Comparison of ENCODE assay signal across 9 cellular contexts in the genomic region with DNA sequence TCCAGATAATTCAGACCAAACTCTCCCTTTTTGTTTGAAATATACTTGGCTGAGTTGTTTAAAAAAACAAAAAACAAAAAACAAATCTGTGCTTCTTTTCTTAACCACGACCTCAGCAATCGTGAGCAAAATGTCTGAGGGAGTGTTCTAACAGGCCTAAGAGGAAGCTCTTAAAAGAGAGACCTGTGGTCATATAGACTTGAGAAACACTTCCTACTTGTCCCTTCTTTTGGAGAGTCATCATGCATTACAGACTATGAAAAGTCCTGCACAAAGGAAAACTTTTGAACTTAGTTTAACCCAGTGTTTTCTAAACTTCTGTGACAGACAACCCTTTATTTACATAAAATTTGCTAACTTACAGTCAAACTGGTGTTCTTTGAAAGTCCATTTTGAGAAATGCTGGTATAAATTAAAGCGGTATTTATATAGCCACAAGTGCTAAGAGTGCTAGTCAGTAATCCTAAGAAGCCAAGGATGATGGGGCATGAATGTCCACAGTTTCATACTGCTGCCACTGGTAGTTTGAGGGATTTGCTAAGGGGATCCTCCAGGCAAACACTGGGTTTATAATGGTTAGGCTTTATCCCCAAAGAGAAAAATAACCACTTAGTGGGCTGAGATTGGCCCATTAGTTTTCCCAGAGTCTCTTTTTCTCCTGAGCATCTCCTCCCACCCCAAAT.
DNase-seq lines count a peak whose midpoint lies in the region; ATAC-seq, FAIRE-seq and TF ChIP-seq lines count a peak whose summit lies in the region.
"Had no signal": no experiment of that assay in that cellular context is flagged by ENCODE, and none has a peak within 500 bp of the region (broad histone marks: within the 10 kb centered on the region; RNA-seq: fewer than 3 reads in every experiment).

No MANE protein-coding gene starts in this region.

- POLR2A ChIA-PET in A549 (lab: Yijun Ruan, JAX) = no interaction called here

- FAIRE-seq in A549 (lab: Jason Lieb, UNC) = no peak

- H3K36me3 Mint-ChIP-seq in endodermal cell (ENCODE audit: low read depth) (no peaks in the 10 kb centered on the region), HFFc6 (ENCODE audit: low read depth) (no peaks in the 10 kb centered on the region)
- H3K36me3 Mint-ChIP-seq: mesothelial cell of epicardium had no signal

- ATAC-seq in A549 = peak; percentile 36 to 66; a peak in 4 of 6 replicates
- ATAC-seq in GM21381 (IDR thresholded peaks at IDR 0.05; ENCODE audit: unreplicated experiment) = peak; percentile 11

- TF ChIP-seq POLR2A in A549 (IDR thresholded peaks at IDR 0.05; ENCODE audit: low read length) = no peak

- no peaks in the 10 kb centered on the region for H3K36me3 ChIP-seq in Loucy (ENCODE audit: insufficient read depth, low read length)
- H3K36me3 ChIP-seq in endodermal cell (ENCODE audit: control insufficient read depth, insufficient read depth, low read length) = no peaks in the 10 kb centered on the region
- no peaks in the 10 kb centered on the region for H3K36me3 ChIP-seq in smooth muscle cell (ENCODE audit: low read depth)

- H3K4me1 ChIP-seq in A549 (no peaks in the 10 kb centered on the region), Loucy (ENCODE audit: insufficient read depth, low read length, poor library complexity, severe bottlenecking) (peaks cover 6% of the 10 kb centered on the region), endodermal cell (ENCODE audit: control insufficient read depth, insufficient read depth, low read length) (no peaks in the 10 kb centered on the region), smooth muscle cell (ENCODE audit: low read depth) (no peaks in the 10 kb centered on the region)

- H3K27me3 Mint-ChIP-seq in endodermal cell (ENCODE audit: insufficient read depth) (no peaks in the 10 kb centered on the region), HFFc6 (ENCODE audit: insufficient read depth) (peaks cover 11% of the 10 kb centered on the region; the same call in 1 of the 2 replicates)

- H3K4me1 Mint-ChIP-seq in endodermal cell (peaks cover 7% of the 10 kb centered on the region), HFFc6 (ENCODE audit: low read depth) (peaks cover 5% of the 10 kb centered on the region; the same call in 1 of the 2 replicates)
- H3K4me1 Mint-ChIP-seq: mesothelial cell of epicardium had no signal

- H3K9ac ChIP-seq in Loucy (ENCODE audit: low read depth, low read length, poor library complexity, severe bottlenecking) (no peak overlapping the region), endodermal cell (ENCODE audit: extremely low read depth, low read length, poor library complexity, severe bottlenecking) (no peak overlapping the region), smooth muscle cell (ENCODE audit: low read depth) (no peak overlapping the region)

- H3F3A ChIP-seq in Loucy (ENCODE audit: low read depth) (no peaks in the 10 kb centered on the region), smooth muscle cell (ENCODE audit: low read depth) (no peaks in the 10 kb centered on the region)

- H3K27me3 ChIP-seq in Loucy (ENCODE audit: insufficient read depth, low read length, poor library complexity, severe bottlenecking) (no peaks in the 10 kb centered on the region), endodermal cell (ENCODE audit: control insufficient read depth, insufficient read depth, low read length, poor library complexity, severe bottlenecking) (no peaks in the 10 kb centered on the region), smooth muscle cell (ENCODE audit: low read depth) (no peaks in the 10 kb centered on the region)

- 42% methylated on average over 3 of the region's 3 CpGs for WGBS in A549 (ENCODE audit: missing lambda C conversion rate)
- 97 to 100% methylated on average over 3 of the region's 3 CpGs for WGBS in endodermal cell (ENCODE audit: insufficient coverage in 1 of 2, insufficient read length in 1 of 2), 2 experiments
- 90% methylated on average over 3 of the region's 3 CpGs for WGBS in smooth muscle cell (ENCODE audit: low lambda C conversion rate)

- H3K9me3 ChIP-seq in A549 = no peaks in the 10 kb centered on the region
- H3K9me3 ChIP-seq in Loucy (ENCODE audit: insufficient read depth, low read depth, low read length) = no peaks in the 10 kb centered on the region
- H3K9me3 ChIP-seq in endodermal cell (ENCODE audit: control insufficient read depth, low read length) = no peaks in the 10 kb centered on the region
- H3K9me3 ChIP-seq in smooth muscle cell (replicated peaks; ENCODE audit: low read depth) = no peaks in the 10 kb centered on the region

- no peak overlapping the region for H3K4me2 ChIP-seq in A549
- H3K4me2 ChIP-seq in Loucy (ENCODE audit: low read depth, low read length, poor library complexity, severe bottlenecking) = peak overlapping the region; percentile 52
- H3K4me2 ChIP-seq in smooth muscle cell = no peak overlapping the region

- H4K20me1 ChIP-seq in Loucy (ENCODE audit: insufficient read depth, low read length, poor library complexity, severe bottlenecking) (no peaks in the 10 kb centered on the region), smooth muscle cell (ENCODE audit: low read depth) (no peaks in the 10 kb centered on the region)

- no peaks in the 10 kb centered on the region for H3K9me2 ChIP-seq in Loucy (replicated peaks; ENCODE audit: low read depth, low read length)

- no peak for TF ChIP-seq CTCF in A549 (IDR thresholded peaks at IDR 0.05)
- TF ChIP-seq CTCF in Loucy (conservative IDR thresholded peaks at IDR 0.05; ENCODE audit: low read length) = no peak
- TF ChIP-seq CTCF in endodermal cell (conservative IDR thresholded peaks at IDR 0.05) = no peak
- no peak for TF ChIP-seq CTCF in HFFc6 (IDR thresholded peaks at IDR 0.05)
- no peak for TF ChIP-seq CTCF in smooth muscle cell (IDR thresholded peaks at IDR 0.05; ENCODE audit: borderline replicate concordance, insufficient read depth, poor library complexity, severe bottlenecking)

- TF ChIP-seq EP300 in A549 (IDR thresholded peaks at IDR 0.05) = no peak

- no peak overlapping the region for H3K27ac Mint-ChIP-seq in endodermal cell
- H3K27ac Mint-ChIP-seq in HFFc6 = no peak overlapping the region
- H3K27ac Mint-ChIP-seq: mesothelial cell of epicardium had no signal

- no peak overlapping the region for H3K27ac ChIP-seq in A549
- H3K27ac ChIP-seq in endodermal cell (ENCODE audit: low read depth, low read length) = no peak overlapping the region
- H3K27ac ChIP-seq in smooth muscle cell (ENCODE audit: low read depth) = no peak overlapping the region

- TF ChIP-seq RAD21 in A549 (conservative IDR thresholded peaks at IDR 0.05 in 1 of 2, IDR thresholded peaks at IDR 0.05 in 1 of 2) = no peak

- peak overlapping the region; percentile 15; the same call in 1 of the 2 replicates for H2AFZ ChIP-seq in Loucy (ENCODE audit: low read length)
- H2AFZ ChIP-seq in smooth muscle cell (ENCODE audit: low read depth) = no peak overlapping the region

- H3K9me3 Mint-ChIP-seq in endodermal cell (no peaks in the 10 kb centered on the region), HFFc6 (no peaks in the 10 kb centered on the region)
- H3K9me3 Mint-ChIP-seq: mesothelial cell of epicardium had no signal

- H3K4me3 Mint-ChIP-seq in endodermal cell (no peak overlapping the region), HFFc6 (no peak overlapping the region)
- H3K4me3 Mint-ChIP-seq: mesothelial cell of epicardium had no signal

- CTCF ChIA-PET in A549 (lab: Yijun Ruan, JAX) = interaction anchor here (0.5 to 3.6 kb wide), 24 partner anchors 9 to 348 kb away, joined by 3 to 28 read pairs (median 4); no protein-coding TSS in a partner anchor

- H3K79me2 ChIP-seq in Loucy (ENCODE audit: insufficient read depth, low read length) (no peaks in the 10 kb centered on the region), smooth muscle cell (ENCODE audit: low read depth) (no peaks in the 10 kb centered on the region)

- H3K4me3 ChIP-seq in A549 (no peak overlapping the region), Loucy (ENCODE audit: low read length, poor library complexity, severe bottlenecking) (peak overlapping the region; percentile 54), endodermal cell (ENCODE audit: low read length) (no peak overlapping the region), smooth muscle cell (no peak overlapping the region)

- DNase-seq in A549 (ENCODE audit: low read depth in 1 of 2, low spot score in 1 of 2) (no peak), endodermal cell (peak; percentile 69), A172 (ENCODE audit: low spot score) (no peak), HFFc6 (no peak), smooth muscle cell (lab: John Stamatoyannopoulos, UW; ENCODE audit: unreplicated experiment) (no peak)
- no peak for DNase-seq in activated CD8-positive, alpha-beta memory T cell treated with anti-CD3 and anti-CD28 coated beads, Interleukin-2, amount 50 U/mL, for 4 hours

TF ChIP-seq in A549, 52 proteins besides CTCF, POLR2A, EP300 and RAD21 (continues in another document):
- TF ChIP-seq SMC3 (IDR thresholded peaks at IDR 0.05) (no peak), ZNF302 (CRISPR knock-in tag; IDR thresholded peaks at IDR 0.05) (no peak), MAFK (IDR thresholded peaks at IDR 0.05; ENCODE audit: partially characterized antibody) (no peak), ZC3H11A (IDR thresholded peaks at IDR 0.05) (no peak), SREBF2 (IDR thresholded peaks at IDR 0.05) (no peak), ESRRA (IDR thresholded peaks at IDR 0.05; ENCODE audit: borderline replicate concordance, low read length) (no peak), FOSL2 (IDR thresholded peaks at IDR 0.05) (no peak), FOSL2 (CRISPR knock-in tag; IDR thresholded peaks at IDR 0.05) (no peak), KDM5A (IDR thresholded peaks at IDR 0.05) (no peak), ZFP36 (IDR thresholded peaks at IDR 0.05; ENCODE audit: borderline replicate concordance, partially characterized antibody) (no peak), JUN (IDR thresholded peaks at IDR 0.05) (no peak), CBX2 (IDR thresholded peaks at IDR 0.05; ENCODE audit: borderline replicate concordance, low read depth) (no peak)
- TF ChIP-seq, protein P1, sequence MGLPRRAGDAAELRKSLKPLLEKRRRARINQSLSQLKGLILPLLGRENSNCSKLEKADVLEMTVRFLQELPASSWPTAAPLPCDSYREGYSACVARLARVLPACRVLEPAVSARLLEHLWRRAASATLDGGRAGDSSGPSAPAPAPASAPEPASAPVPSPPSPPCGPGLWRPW (IDR thresholded peaks at IDR 0.05) = no peak
